ENCODE assay signal across 16 cellular contexts in genomic region chr3:194056731-194057415, GRCh38.
A peak's percentile ranks its signal among the peaks of the same experiment; 100 is the strongest.
DNase-seq lines count a peak whose midpoint lies in the region; FAIRE-seq and TF ChIP-seq lines count a peak whose summit lies in the region.
"Had no signal": no experiment of that assay in that cellular context is flagged by ENCODE, and none has a peak within 500 bp of the region (broad histone marks: within the 10 kb centered on the region; RNA-seq: fewer than 3 reads in every experiment).

No MANE protein-coding gene starts in this region.

- TF ChIP-seq EP300 in sigmoid colon (IDR thresholded peaks at IDR 0.05) (no peak), ovary (IDR thresholded peaks at IDR 0.05) (no peak)

- H3K27me3 ChIP-seq in bronchial epithelial cell (ENCODE audit: control insufficient read depth, insufficient read depth, low read length) (no peaks in the 10 kb centered on the region), trophoblast cell (ENCODE audit: insufficient read depth, low read length) (no peaks in the 10 kb centered on the region), sigmoid colon (no peaks in the 10 kb centered on the region), ovary (no peaks in the 10 kb centered on the region)
- H3K27me3 ChIP-seq: adrenal gland, esophagus muscularis mucosa had no signal

- peak overlapping the region; percentile 0 for H3K4me2 ChIP-seq in trophoblast cell (ENCODE audit: low read length)

- H3K23ac ChIP-seq in trophoblast cell (ENCODE audit: low read length), result no peak overlapping the region

- H4K91ac ChIP-seq in trophoblast cell (ENCODE audit: low read depth, low read length), result no peak overlapping the region

- peak overlapping the region; percentile 1 for H2AK5ac ChIP-seq in trophoblast cell (ENCODE audit: low read length)

- H3K79me2 ChIP-seq in trophoblast cell (ENCODE audit: control insufficient read depth, insufficient read depth, low read length, poor library complexity), result no peaks in the 10 kb centered on the region
- H3K79me2 ChIP-seq: parathyroid adenoma had no signal

- H3K4me3 ChIP-seq in bronchial epithelial cell (ENCODE audit: low read depth, low read length) (no peak overlapping the region), trophoblast cell (ENCODE audit: low read depth, low read length) (no peak overlapping the region), sigmoid colon (no peak overlapping the region), ovary (no peak overlapping the region)
- H3K4me3 ChIP-seq: adrenal gland, esophagus muscularis mucosa, SK-N-MC had no signal

- no peak overlapping the region for H4K12ac ChIP-seq in trophoblast cell (ENCODE audit: low read depth, low read length)

- WGBS in trophoblast cell (ENCODE audit: extremely low coverage, insufficient coverage, insufficient read length), result no CpG with 5 or more reads among the region's 16 CpGs
- 81 to 91% methylated on average over 16 of the region's 16 CpGs for WGBS in sigmoid colon, 2 donors
- WGBS in ovary, 3 donors, result 93 to 95% (median 94%) methylated on average over 16 of the region's 16 CpGs

- peaks cover 8 to 11% of the 10 kb centered on the region in 2 experiments for H3K4me1 ChIP-seq in trophoblast cell (ENCODE audit: control insufficient read depth in 1 of 2, insufficient read depth in 2 of 2, low read length in 2 of 2)
- H3K4me1 ChIP-seq in sigmoid colon, result peaks cover 0 to 9% (median 6%) of the 10 kb centered on the region in 4 donors
- peaks cover 1% of the 10 kb centered on the region for H3K4me1 ChIP-seq in ovary (ENCODE audit: insufficient read depth)
- H3K4me1 ChIP-seq: parathyroid adenoma had no signal

- no peak for TF ChIP-seq POLR2A in sigmoid colon (IDR thresholded peaks at IDR 0.05)
- no peak for TF ChIP-seq POLR2A in ovary (IDR thresholded peaks at IDR 0.05)

- H3K36me3 ChIP-seq in bronchial epithelial cell (ENCODE audit: control insufficient read depth, insufficient read depth, low read length), result no peaks in the 10 kb centered on the region
- H3K36me3 ChIP-seq in trophoblast cell (ENCODE audit: control insufficient read depth in 1 of 2, insufficient read depth in 2 of 2, low read length in 2 of 2), result no peaks in the 10 kb centered on the region
- H3K36me3 ChIP-seq in sigmoid colon, result no peaks in the 10 kb centered on the region
- no peaks in the 10 kb centered on the region for H3K36me3 ChIP-seq in ovary
- H3K36me3 ChIP-seq: adrenal gland, esophagus muscularis mucosa had no signal

- H3K9ac ChIP-seq in trophoblast cell (ENCODE audit: low read length), result no peak overlapping the region
- H3K9ac ChIP-seq: parathyroid adenoma had no signal

- no peak overlapping the region for H2BK120ac ChIP-seq in trophoblast cell (ENCODE audit: insufficient read depth, low read length, poor library complexity)

- intact Hi-C loops in sigmoid colon (cut with DNase I), result loop anchor here (5.0 kb wide), 1 partner anchor 50 kb away; no protein-coding TSS in a partner anchor
- intact Hi-C loops in ovary (cut with DNase I), result no loop called here

- H3K9me3 ChIP-seq in trophoblast cell (ENCODE audit: insufficient read depth, low read depth, low read length) (peaks cover 3% of the 10 kb centered on the region), sigmoid colon (no peaks in the 10 kb centered on the region), ovary (no peaks in the 10 kb centered on the region)
- H3K9me3 ChIP-seq: adrenal gland had no signal

- no peak overlapping the region for H2AFZ ChIP-seq in trophoblast cell (ENCODE audit: insufficient read depth, low read length, poor library complexity)

- no peak overlapping the region for H4K8ac ChIP-seq in trophoblast cell (ENCODE audit: low read depth, low read length)

- DNase-seq in DMS53 (lab: John Stamatoyannopoulos, UW) (peak; percentile 68), HPDE6-E6E7 (ENCODE audit: extremely low spot score) (peak; percentile 72), bronchial epithelial cell (ENCODE audit: low read depth) (peak; percentile 67), trophoblast cell (peak; percentile 63 to 67), epidermal melanocyte (ENCODE audit: insufficient read length, low spot score) (no peak), sigmoid colon (no peak), ovary (no peak)
- DNase-seq: activated CD4-positive, CD25-positive, alpha-beta regulatory T cell treated with anti-CD3 and anti-CD28 coated beads, Interleukin-2, amount 50 U/mL, for 72 hours; adrenal gland; caudate nucleus; DMS 273 treated with DMSO at 0.1 percent for 48 hours; NCI-H187; NCI-H69 had no signal

- H3K79me1 ChIP-seq in trophoblast cell (ENCODE audit: low read length), result no peaks in the 10 kb centered on the region

- H3K27ac ChIP-seq in trophoblast cell (ENCODE audit: low read depth, low read length) (no peak overlapping the region), sigmoid colon (no peak overlapping the region), ovary (no peak overlapping the region)
- H3K27ac ChIP-seq: adrenal gland, esophagus muscularis mucosa, parathyroid adenoma, SK-N-MC had no signal

- TF ChIP-seq CTCF in bronchial epithelial cell (IDR thresholded peaks at IDR 0.05; ENCODE audit: insufficient read depth, low read length, severe bottlenecking) (no peak), sigmoid colon (IDR thresholded peaks at IDR 0.05) (no peak), ovary (IDR thresholded peaks at IDR 0.05) (no peak)

- no peak overlapping the region for H2BK5ac ChIP-seq in trophoblast cell (ENCODE audit: low read depth, low read length, poor library complexity)

- peak overlapping the region; percentile 10 for H2BK12ac ChIP-seq in trophoblast cell (ENCODE audit: low read length)

- no peak overlapping the region for H3K4ac ChIP-seq in trophoblast cell (ENCODE audit: low read depth, low read length)

- no peak for FAIRE-seq in bronchial epithelial cell (lab: Jason Lieb, UNC)

- peak overlapping the region; percentile 31 for H3K14ac ChIP-seq in trophoblast cell (ENCODE audit: low read length)

- H3K18ac ChIP-seq in trophoblast cell (ENCODE audit: low read length), result no peak overlapping the region

Comparison
In these comparisons a context has a peak if more than half of its experiments do, and no peak if none do; other contexts are left out.
1. DNase-seq: peak in DMS53 (single experiment), HPDE6-E6E7 (single experiment), bronchial epithelial cell (single experiment) and trophoblast cell (2 of 2); none in epidermal melanocyte (single experiment), sigmoid colon (single experiment) and ovary (0 of 5).